ENCODE assay signal across 1 cellular context in the genomic region with DNA sequence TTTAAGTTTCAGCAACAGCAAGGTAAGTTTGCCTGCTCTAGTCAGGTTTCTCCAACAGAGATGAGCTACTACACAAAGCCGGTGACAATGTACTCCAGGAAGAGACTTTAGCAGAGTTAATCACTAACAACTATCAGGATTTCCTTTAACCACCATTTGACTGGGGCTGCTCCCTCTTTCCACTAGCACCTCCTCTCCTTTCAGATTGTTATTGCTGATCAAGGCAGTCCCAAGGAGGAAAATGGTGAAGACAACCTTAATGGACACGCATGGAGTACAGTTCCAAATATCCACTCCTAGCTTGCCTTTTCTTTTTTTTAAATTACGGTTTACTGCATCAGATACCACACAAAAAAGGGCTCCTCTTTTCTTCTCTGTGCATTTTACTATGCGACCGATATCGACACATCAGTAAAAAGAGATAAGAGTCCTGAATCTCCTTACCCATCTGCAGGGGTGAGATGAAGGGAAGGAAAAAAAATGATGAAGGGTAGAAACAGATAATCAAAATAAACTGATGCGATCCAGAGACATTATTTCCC.
TF ChIP-seq lines count a peak whose summit lies in the region.

No MANE protein-coding gene starts in this region.

TF ChIP-seq in IMR-90, 13 proteins besides CTCF, POLR2A, EP300 and RAD21 (continued from another document):
- TF ChIP-seq, protein P1, sequence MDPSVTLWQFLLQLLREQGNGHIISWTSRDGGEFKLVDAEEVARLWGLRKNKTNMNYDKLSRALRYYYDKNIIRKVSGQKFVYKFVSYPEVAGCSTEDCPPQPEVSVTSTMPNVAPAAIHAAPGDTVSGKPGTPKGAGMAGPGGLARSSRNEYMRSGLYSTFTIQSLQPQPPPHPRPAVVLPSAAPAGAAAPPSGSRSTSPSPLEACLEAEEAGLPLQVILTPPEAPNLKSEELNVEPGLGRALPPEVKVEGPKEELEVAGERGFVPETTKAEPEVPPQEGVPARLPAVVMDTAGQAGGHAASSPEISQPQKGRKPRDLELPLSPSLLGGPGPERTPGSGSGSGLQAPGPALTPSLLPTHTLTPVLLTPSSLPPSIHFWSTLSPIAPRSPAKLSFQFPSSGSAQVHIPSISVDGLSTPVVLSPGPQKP (IDR thresholded peaks at IDR 0.05; ENCODE audit: borderline replicate concordance, low read depth, low read length) = no peak
- TF ChIP-seq NFE2L2 (IDR thresholded peaks at IDR 0.05; ENCODE audit: low read depth, low read length) (no peak), CHD1 (IDR thresholded peaks at IDR 0.05; ENCODE audit: low read depth, low read length) (no peak), MAZ (IDR thresholded peaks at IDR 0.05; ENCODE audit: borderline replicate concordance, low read depth, low read length) (no peak)
TF ChIP-seq in IMR-90: peak in this region for 0.
